In the genomic region with DNA sequence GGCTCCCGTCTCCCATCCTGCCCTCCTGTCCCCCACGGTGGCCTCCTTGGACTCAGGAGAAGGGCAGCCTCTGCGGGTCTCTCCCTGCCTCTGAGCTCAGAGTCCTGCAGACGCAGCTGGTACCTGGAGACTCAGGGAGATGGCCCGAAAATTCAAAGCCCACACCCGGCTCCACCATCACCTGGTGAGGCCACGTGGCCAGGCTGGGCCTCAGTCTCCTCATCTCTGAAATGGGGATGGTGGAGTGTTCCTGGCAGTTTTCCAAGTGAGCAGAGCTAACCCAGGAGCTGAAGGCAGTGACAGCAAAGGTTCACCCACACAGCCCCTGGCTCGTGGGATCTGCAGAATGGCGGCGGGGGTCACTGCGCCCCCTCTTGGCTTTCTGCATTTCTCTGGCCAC, we compare ENCODE assay signal across 21 cellular contexts.
DNase-seq lines count a peak whose midpoint lies in the region; ATAC-seq, FAIRE-seq and TF ChIP-seq lines count a peak whose summit lies in the region.
"Had no signal": no experiment of that assay in that cellular context is flagged by ENCODE, and none has a peak within 500 bp of the region (broad histone marks: within the 10 kb centered on the region; RNA-seq: fewer than 3 reads in every experiment).

No MANE protein-coding gene starts in this region.

- H2BK15ac ChIP-seq in neuronal stem cell (ENCODE audit: low read length) = no peak overlapping the region

- H3K4me3 ChIP-seq in K562 (no peak overlapping the region), HepG2 (replicated peaks in 1 of 3; ENCODE audit: insufficient read depth in 1 of 3, low read depth in 2 of 3, low read length in 3 of 3) (peak overlapping the region in 1 of 3 experiments; percentile 39; a peak in 1 of 6 replicates), neuronal stem cell (ENCODE audit: low read length in 2 of 2) (no peak overlapping the region)
- H3K4me3 ChIP-seq: GM23338, HAP-1 had no signal

- FAIRE-seq in K562 (lab: Jason Lieb, UNC) (no peak), HepG2 (lab: Jason Lieb, UNC) (no peak), GM12892 (lab: Jason Lieb, UNC) (no peak)
- FAIRE-seq: A204.1, G401.6, GM19239, H54 had no signal

- in situ Hi-C loops in K562 (cut with MboI) = no loop called here
- in situ Hi-C loops in HepG2 (cut with HindIII; ENCODE audit: extremely low pct_ligation_motif_present, low pct_unique_long_range_greater_than_20kb) = no loop called here

- peaks cover 28 to 71% of the 10 kb centered on the region in 2 experiments; a peak in 4 of 5 replicates for H3K27me3 ChIP-seq in K562 (ENCODE audit: control insufficient read depth in 2 of 2, insufficient read depth in 2 of 2, low read length in 2 of 2)
- peaks cover 19 to 48% of the 10 kb centered on the region in 2 experiments for H3K27me3 ChIP-seq in HepG2 (ENCODE audit: control insufficient read depth in 1 of 2, insufficient read depth in 2 of 2, low read length in 2 of 2)
- H3K27me3 ChIP-seq in neuronal stem cell (ENCODE audit: control insufficient read depth in 3 of 3, insufficient read depth in 3 of 3, low read depth in 1 of 3, low read length in 3 of 3) = peaks cover 0 to 61% (median 0%) of the 10 kb centered on the region in 3 experiments

- ATAC-seq in Right ventricle myocardium inferior (no peak), Right ventricle myocardium superior (ENCODE audit: poor library complexity) (no peak), K562 (no peak), HepG2 (no peak), GM21515 (IDR thresholded peaks at IDR 0.05; ENCODE audit: unreplicated experiment) (no peak)

- CTCF ChIA-PET in K562 (lab: Yijun Ruan, JAX; ENCODE audit: low intra/inter-chr PET ratio) (no interaction called here), HepG2 (lab: Yijun Ruan, JAX; ENCODE audit: low intra/inter-chr PET ratio, low total read pairs) (no interaction called here)

- H3K18ac ChIP-seq in neuronal stem cell (ENCODE audit: low read length) = peak overlapping the region; percentile 76

- H3K14ac ChIP-seq in neuronal stem cell (ENCODE audit: low read length) = no peak overlapping the region

- no peak overlapping the region for H2AK5ac ChIP-seq in neuronal stem cell (ENCODE audit: low read depth, low read length)

- POLR2A ChIA-PET in K562 (lab: Yijun Ruan, JAX) = no interaction called here
- POLR2A ChIA-PET in HepG2 (lab: Yijun Ruan, JAX) = interaction anchor here (2.1 kb wide), 1 partner anchor 64 kb away, joined by 9 read pairs; no protein-coding TSS in a partner anchor

- H3K27ac ChIP-seq in K562 (ENCODE audit: extremely low read depth, low read depth, low read length) (no peak overlapping the region), HepG2 (ENCODE audit: extremely low read length, insufficient read depth, low read length) (no peak overlapping the region), neuronal stem cell (replicated peaks; ENCODE audit: low read length) (no peak overlapping the region)
- H3K27ac ChIP-seq: 22Rv1 had no signal

- no peak overlapping the region for H3K9ac ChIP-seq in K562 (ENCODE audit: insufficient read depth in 1 of 2, low read depth in 2 of 2, low read length in 2 of 2)
- H3K9ac ChIP-seq in HepG2 (ENCODE audit: insufficient read depth, low read depth, low read length) = no peak overlapping the region
- no peak overlapping the region for H3K9ac ChIP-seq in neuronal stem cell (ENCODE audit: low read depth, low read length, poor library complexity)

- TF ChIP-seq POLR2A in K562 (conservative IDR thresholded peaks at IDR 0.05) = no peak
- TF ChIP-seq POLR2A in HepG2 (IDR thresholded peaks at IDR 0.05; ENCODE audit: insufficient read depth in 1 of 2, low read depth in 2 of 2, low read length in 2 of 2) = no peak
- TF ChIP-seq POLR2A in GM12892 (IDR thresholded peaks at IDR 0.05; ENCODE audit: low read depth, low read length) = no peak

- peak; percentile 6 for DNase-seq in Right ventricle myocardium inferior (ENCODE audit: missing footprints)
- no peak for DNase-seq in Right ventricle myocardium superior
- DNase-seq in K562 (ENCODE audit: extremely low read depth in 1 of 4, low spot score in 3 of 4) = no peak
- DNase-seq in HepG2 (ENCODE audit: low spot score) = no peak
- no peak for DNase-seq in neuronal stem cell (ENCODE audit: low spot score)
- DNase-seq in NCI-H2107 (lab: John Stamatoyannopoulos, UW) = no peak
- no peak for DNase-seq in GM12892 (ENCODE audit: insufficient read length)
- DNase-seq: C1 segment of cervical spinal cord; Calu3; CD4-positive, alpha-beta memory T cell; COR-L47; DND-41; HFFc6 had no signal

- peaks cover 8% of the 10 kb centered on the region; the same call in 1 of the 2 replicates for H4K20me1 ChIP-seq in K562 (replicated peaks; ENCODE audit: control insufficient read depth, insufficient read depth, low read length)
- no peaks in the 10 kb centered on the region for H4K20me1 ChIP-seq in HepG2 (ENCODE audit: insufficient read depth, low read length)

- peak overlapping the region; percentile 40 for H2BK5ac ChIP-seq in neuronal stem cell (ENCODE audit: low read length)

- TF ChIP-seq CTCF in K562 (IDR thresholded peaks at IDR 0.05 in 2 of 3, conservative IDR thresholded peaks at IDR 0.05 in 1 of 3; ENCODE audit: insufficient read depth in 2 of 3, low read depth in 1 of 3, low read length in 3 of 3) = no peak
- peak; percentile 32 for TF ChIP-seq CTCF in HepG2 (CRISPR knock-in tag; IDR thresholded peaks at IDR 0.05)

- BruUV-seq in K562 (replicated peaks; lab: Mats Ljungman, UMichigan) (no TSS peak), HepG2 (replicated peaks; lab: Mats Ljungman, UMichigan) (no TSS peak)

- H3K4me2 ChIP-seq in K562 (ENCODE audit: insufficient read depth, low read length) (no peak overlapping the region), HepG2 (ENCODE audit: low read depth, low read length) (peak overlapping the region; percentile 34), neuronal stem cell (ENCODE audit: insufficient read depth, low read length, poor library complexity, severe bottlenecking) (no peak overlapping the region)
- H3K4me2 ChIP-seq: GM23338 had no signal

- TF ChIP-seq RAD21 in K562 (CRISPR knock-in tag; conservative IDR thresholded peaks at IDR 0.05 in 1 of 2, IDR thresholded peaks at IDR 0.05 in 1 of 2) (no peak), HepG2 (CRISPR knock-in tag; IDR thresholded peaks at IDR 0.05) (no peak)

- H2AFZ ChIP-seq in K562 (ENCODE audit: low read depth, low read length) (no peak overlapping the region), HepG2 (ENCODE audit: low read length) (no peak overlapping the region), neuronal stem cell (ENCODE audit: low read length) (no peak overlapping the region)
- H2AFZ ChIP-seq: GM23338 had no signal

- H3K9me3 ChIP-seq in K562 (replicated peaks; ENCODE audit: control insufficient read depth, insufficient read depth, low read depth, low read length) (no peaks in the 10 kb centered on the region), HepG2 (ENCODE audit: low read length) (no peaks in the 10 kb centered on the region), neuronal stem cell (replicated peaks in 1 of 2; ENCODE audit: control insufficient read depth in 2 of 2, insufficient read depth in 1 of 2, low read depth in 1 of 2, low read length in 2 of 2) (peaks cover 0 to 1% of the 10 kb centered on the region in 2 donors)
- H3K9me3 ChIP-seq: HAP-1 had no signal

- H3K4me1 ChIP-seq in K562 (replicated peaks in 1 of 2; ENCODE audit: control insufficient read depth in 2 of 2, insufficient read depth in 2 of 2, low read length in 2 of 2) = peaks cover 0 to 7% of the 10 kb centered on the region in 2 experiments; a peak in 1 of 5 replicates
- H3K4me1 ChIP-seq in HepG2 (ENCODE audit: insufficient read depth, low read length) = peaks cover 98% of the 10 kb centered on the region
- peaks cover 0 to 7% of the 10 kb centered on the region in 2 donors for H3K4me1 ChIP-seq in neuronal stem cell (ENCODE audit: control insufficient read depth in 2 of 2, insufficient read depth in 1 of 2, low read depth in 1 of 2, low read length in 2 of 2)
- H3K4me1 ChIP-seq: HAP-1 had no signal

- H4K91ac ChIP-seq in neuronal stem cell (ENCODE audit: low read depth, low read length, poor library complexity) = no peak overlapping the region

- no peak overlapping the region for H2BK12ac ChIP-seq in neuronal stem cell (ENCODE audit: low read length)

- no peak overlapping the region for H4K8ac ChIP-seq in neuronal stem cell (ENCODE audit: low read depth, low read length)

- TF ChIP-seq EP300 in K562 (IDR thresholded peaks at IDR 0.05; ENCODE audit: low read length) (no peak), HepG2 (IDR thresholded peaks at IDR 0.05; ENCODE audit: low read depth in 2 of 2, low read length in 2 of 2) (no peak), HepG2 (CRISPR knock-in tag; IDR thresholded peaks at IDR 0.05; ENCODE audit: borderline replicate concordance) (no peak)

- no peak overlapping the region for H3K23ac ChIP-seq in neuronal stem cell (ENCODE audit: low read depth, low read length, poor library complexity)

- intact Hi-C loops in Right ventricle myocardium inferior (cut with DNase I) (no loop called here), Right ventricle myocardium superior (cut with DNase I) (no loop called here), K562 (cut with micrococcal nuclease) (no loop called here), HepG2 (cut with micrococcal nuclease; ENCODE audit: unreplicated experiment) (loop anchor here (10.0 kb wide), 1 partner anchor 89 kb away; no protein-coding TSS in a partner anchor)

- no peaks in the 10 kb centered on the region for H3K9me1 ChIP-seq in K562 (ENCODE audit: control insufficient read depth, insufficient read depth, low read length)

- H3K36me3 ChIP-seq in K562 (ENCODE audit: control insufficient read depth, insufficient read depth, low read length) (no peaks in the 10 kb centered on the region), HepG2 (replicated peaks in 1 of 2; ENCODE audit: control insufficient read depth in 1 of 2, insufficient read depth in 2 of 2, low read length in 2 of 2) (no peaks in the 10 kb centered on the region), neuronal stem cell (replicated peaks in 1 of 2; ENCODE audit: control insufficient read depth in 2 of 2, insufficient read depth in 2 of 2, low read length in 2 of 2) (no peaks in the 10 kb centered on the region)
- H3K36me3 ChIP-seq: HAP-1 had no signal

- under 1% methylated on average over 11 of the region's 11 CpGs for WGBS in K562 (ENCODE audit: insufficient coverage, low coverage, missing lambda C conversion rate)
- WGBS in HepG2 (ENCODE audit: low lambda C conversion rate) = no CpG with 5 or more reads among the region's 11 CpGs
- WGBS in neuronal stem cell (ENCODE audit: extremely low coverage in 2 of 2, insufficient read length in 2 of 2, insufficient replicate concordance in 1 of 2), 2 donors = no CpG with 5 or more reads among the region's 11 CpGs

- H3K79me2 ChIP-seq in K562 (ENCODE audit: control insufficient read depth, insufficient read depth, low read length) (no peaks in the 10 kb centered on the region), HepG2 (ENCODE audit: insufficient read depth, low read length) (no peaks in the 10 kb centered on the region)

- H3K4ac ChIP-seq in neuronal stem cell (ENCODE audit: low read length) = no peak overlapping the region

- no peaks in the 10 kb centered on the region for H3K79me1 ChIP-seq in neuronal stem cell (ENCODE audit: low read depth, low read length)

- H2BK120ac ChIP-seq in neuronal stem cell (ENCODE audit: low read depth, low read length) = no peak overlapping the region

TF ChIP-seq in K562, 482 proteins besides CTCF, POLR2A, EP300 and RAD21 (continues in another document):
- peak; percentile 85 for TF ChIP-seq NFIC (IDR thresholded peaks at IDR 0.05)

TF ChIP-seq in HepG2, 621 proteins besides CTCF, POLR2A, EP300 and RAD21 (continues in another document):
- no peak for TF ChIP-seq KLF13 (CRISPR knock-in tag; IDR thresholded peaks at IDR 0.05)
